Comparison of ENCODE assay signal across 20 cellular contexts in the genomic region with DNA sequence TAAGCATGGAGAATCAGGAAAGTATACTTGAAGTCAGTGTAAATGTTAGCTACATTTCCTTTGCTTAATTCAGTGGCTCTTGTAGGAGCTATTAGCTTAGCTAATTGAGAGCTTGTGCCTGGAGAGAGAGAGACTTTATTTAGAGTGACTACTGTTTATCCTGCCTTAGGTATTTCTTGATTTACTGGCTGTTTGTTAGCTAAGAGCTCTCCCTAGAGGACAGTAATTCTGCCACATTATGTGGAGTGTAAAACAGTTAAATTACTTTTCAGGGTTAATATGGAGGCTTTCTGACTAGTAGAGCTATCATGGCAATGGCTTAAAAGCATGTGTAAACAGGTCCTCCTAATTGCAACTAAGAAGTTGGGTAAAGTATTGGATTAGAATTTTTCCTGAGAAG.
"Had no signal": no experiment of that assay in that cellular context is flagged by ENCODE, and none has a peak within 500 bp of the region (broad histone marks: within the 10 kb centered on the region; RNA-seq: fewer than 3 reads in every experiment).

No MANE protein-coding gene starts in this region.

- H3K27ac ChIP-seq: left lung, neutrophil, stomach, testis, upper lobe of left lung, WERI-Rb-1 had no signal

- H3K36me3 ChIP-seq: left lung, neutrophil, stomach, upper lobe of left lung, WERI-Rb-1 had no signal

- H3K4me3 ChIP-seq: left lung, mucosa of descending colon, stomach, testis, upper lobe of left lung had no signal

- H3K4me1 ChIP-seq: left lung, stomach, testis, upper lobe of left lung had no signal

- ATAC-seq: activated CD4-positive, alpha-beta T cell treated with anti-CD3 and anti-CD28 coated beads for 36 hours; activated T-cell treated with anti-CD3 and anti-CD28 coated beads, Interleukin-2, amount 50 U/mL, for 4 hours; left lung; mucosa of descending colon; naive thymus-derived CD4-positive, alpha-beta T cell had no signal

- H3K27me3 ChIP-seq: left lung, neutrophil, stomach, testis, upper lobe of left lung had no signal

- DNase-seq: activated CD4-positive, alpha-beta memory T cell treated with anti-CD3 and anti-CD28 coated beads, Interleukin-2, amount 10 ng/mL, durations not matched to agents 7 days and 5 days; activated CD4-positive, alpha-beta T cell treated with anti-CD3 and anti-CD28 coated beads for 36 hours; activated gamma-delta T cell treated with Interleukin-2 at 50 U/mL for 16 hours; activated T-cell treated with anti-CD3 and anti-CD28 coated beads, Interleukin-2, amount 50 U/mL, for 4 hours; amniotic stem cell; caudate nucleus; foreskin fibroblast; hippocampal formation; kidney; left lung; mucosa of descending colon; naive thymus-derived CD4-positive, alpha-beta T cell; retina; stimulated activated CD4-positive, alpha-beta T cell treated with anti-CD3 and anti-CD28 coated beads, Interleukin-12 subunit alpha, Interleukin-12 subunit beta, amount 100 ng/mL, for 4 hours; stimulated activated CD4-positive, alpha-beta T cell treated with anti-CD3 and anti-CD28 coated beads, Interleukin-2, amount 100 ng/mL, for 24 hours; stomach; testis; upper lobe of left lung; WERI-Rb-1 had no signal

- H3K9me3 ChIP-seq: left lung, mucosa of descending colon, neutrophil, stomach, testis, upper lobe of left lung had no signal
